8 cellular contexts compared by ENCODE assay signal in genomic region chr6:56954389-56955170, GRCh38. TPM values are rescaled to one million over a fixed set of nuclear protein-coding genes. Genes with fewer than 3 reads are reported as not detected.
DNase-seq lines count a peak whose midpoint lies in the region; ATAC-seq and TF ChIP-seq lines count a peak whose summit lies in the region.

Gene BEND6, plus strand, starts transcription at chr6:56955107. Its CDS starts 26,704 bp downstream, at chr6:56981811.

- no peaks in the 10 kb centered on the region for H3K9me3 Mint-ChIP-seq in activated CD8-positive, alpha-beta T cell treated with anti-CD3 and anti-CD28 coated beads, Interleukin-2, amount 10 ng/mL, durations not matched to agents 7 days and 5 days (ENCODE audit: insufficient read depth)

- H3K4me1 Mint-ChIP-seq in activated CD8-positive, alpha-beta T cell treated with anti-CD3 and anti-CD28 coated beads, Interleukin-2, amount 10 ng/mL, durations not matched to agents 7 days and 5 days (ENCODE audit: low read depth): peaks cover 21% of the 10 kb centered on the region

- H3K4me3 ChIP-seq in esophagus squamous epithelium: peak within 1 kb of the TSS; percentile 44 to 85 (median 60)
- peak within 1 kb of the TSS; percentile 86 for H3K4me3 ChIP-seq in thoracic aorta

- ATAC-seq in GM18498 (IDR thresholded peaks at IDR 0.05; ENCODE audit: unreplicated experiment) (peak; percentile 57), HG02759 (IDR thresholded peaks at IDR 0.05; ENCODE audit: unreplicated experiment) (peak; percentile 46), thoracic aorta (ENCODE audit: insufficient number of reproducible peaks, low FRiP score, low read depth) (peak; percentile 38)
- ATAC-seq in activated CD8-positive, alpha-beta T cell treated with anti-CD3 and anti-CD28 coated beads, Interleukin-2, amount 10 ng/mL, durations not matched to agents 7 days and 5 days: peak; percentile 62

- WGBS in esophagus squamous epithelium, 2 donors: 0 to 2% methylated on average over 7 to 20 of the region's 111 CpGs

- intact Hi-C loops in esophagus squamous epithelium (cut with DNase I): loop anchor here (5.0 kb wide), 1 partner anchor 363 kb away; the partner anchor contains the start of gene PRIM2

- no peaks in the 10 kb centered on the region for H3K9me3 ChIP-seq in esophagus squamous epithelium
- no peaks in the 10 kb centered on the region for H3K9me3 ChIP-seq in thoracic aorta

- H3K4me1 ChIP-seq in esophagus squamous epithelium: peaks cover 4 to 31% (median 16%) of the 10 kb centered on the region in 3 donors
- peaks cover under 1 to 20% of the 10 kb centered on the region in 2 donors for H3K4me1 ChIP-seq in thoracic aorta (ENCODE audit: control insufficient read depth in 1 of 2, low read depth in 2 of 2)

- peak; percentile 88 for DNase-seq in AG08396 (ENCODE audit: low spot score)
- peak; percentile 79 for DNase-seq in NCI-H146 (lab: John Stamatoyannopoulos, UW)
- peak; percentile 33 for DNase-seq in activated CD8-positive, alpha-beta T cell treated with anti-CD3 and anti-CD28 coated beads, Interleukin-2, amount 10 ng/mL, durations not matched to agents 7 days and 5 days
- no peak for DNase-seq in esophagus squamous epithelium (lab: John Stamatoyannopoulos, UW)
- peak; percentile 82 for DNase-seq in myocyte (ENCODE audit: low read depth)
- no peak for DNase-seq in thoracic aorta (ENCODE audit: low spot score)

- POLR2A ChIA-PET in activated CD8-positive, alpha-beta T cell treated with anti-CD3 and anti-CD28 coated beads, Interleukin-2, amount 10 ng/mL, durations not matched to agents 7 days and 5 days (lab: Charles Lee): no interaction called here

- peak within 1 kb of the TSS; percentile 35 for H3K27ac Mint-ChIP-seq in activated CD8-positive, alpha-beta T cell treated with anti-CD3 and anti-CD28 coated beads, Interleukin-2, amount 10 ng/mL, durations not matched to agents 7 days and 5 days

- no peaks in the 10 kb centered on the region for H3K36me3 Mint-ChIP-seq in activated CD8-positive, alpha-beta T cell treated with anti-CD3 and anti-CD28 coated beads, Interleukin-2, amount 10 ng/mL, durations not matched to agents 7 days and 5 days (ENCODE audit: low read depth)

- H3K4me3 Mint-ChIP-seq in activated CD8-positive, alpha-beta T cell treated with anti-CD3 and anti-CD28 coated beads, Interleukin-2, amount 10 ng/mL, durations not matched to agents 7 days and 5 days: peak within 1 kb of the TSS; percentile 75

- peak in 1 of 4 donors; percentile 8 for TF ChIP-seq POLR2A in esophagus squamous epithelium (IDR thresholded peaks at IDR 0.05)

- peaks cover 60% of the 10 kb centered on the region for H3K27me3 Mint-ChIP-seq in activated CD8-positive, alpha-beta T cell treated with anti-CD3 and anti-CD28 coated beads, Interleukin-2, amount 10 ng/mL, durations not matched to agents 7 days and 5 days (ENCODE audit: low read depth)

- peak within 1 kb of the TSS; percentile 47 to 83 (median 68) for H3K27ac ChIP-seq in esophagus squamous epithelium
- H3K27ac ChIP-seq in thoracic aorta: peak within 1 kb of the TSS; percentile 48 to 51

- H3K36me3 ChIP-seq in esophagus squamous epithelium (no peaks in the 10 kb centered on the region), thoracic aorta (no peaks in the 10 kb centered on the region)

- CTCF ChIA-PET in activated CD8-positive, alpha-beta T cell treated with anti-CD3 and anti-CD28 coated beads, Interleukin-2, amount 10 ng/mL, durations not matched to agents 7 days and 5 days (lab: Charles Lee): interaction anchor here (0.6 to 1.9 kb wide), 4 partner anchors 9 to 362 kb away, joined by 3 to 13 read pairs (median 3); partner anchors contain the start of gene PRIM2

- TF ChIP-seq CTCF in esophagus squamous epithelium (IDR thresholded peaks at IDR 0.05): no peak
- TF ChIP-seq CTCF in thoracic aorta (IDR thresholded peaks at IDR 0.05): no peak

- H3K27me3 ChIP-seq in esophagus squamous epithelium: peaks cover 0 to 69% (median 0%) of the 10 kb centered on the region in 4 donors
- no peaks in the 10 kb centered on the region for H3K27me3 ChIP-seq in thoracic aorta (replicated peaks; ENCODE audit: insufficient read depth)

RNA-seq across cellular contexts. Expression of gene BEND6, which starts in this region (rescaled TPM):
- total RNA-seq in activated CD8-positive, alpha-beta T cell treated with anti-CD3 and anti-CD28 coated beads, Interleukin-2, amount 10 ng/mL, durations not matched to agents 7 days and 5 days: not detected
- total RNA-seq in esophagus squamous epithelium (1 to 10 TPM in 2 of 4 donors, under 1 TPM in 1, not detected in 1; 0.57 to 2.4 (median 1.1) TPM), myocyte (8.6 and 12.0 TPM in 2 replicates), thoracic aorta (under 1 TPM; 0.21 to 0.27 TPM)
- polyA plus RNA-seq in myocyte (2012): 5.3 TPM

Comparison
In these comparisons a context has a peak if more than half of its experiments do, and no peak if none do; other contexts are left out.
1. Peak in DNase-seq and ATAC-seq in activated CD8-positive, alpha-beta T cell treated with anti-CD3 and anti-CD28 coated beads, Interleukin-2, amount 10 ng/mL, durations not matched to agents 7 days and 5 days; RNA of the gene not detected or under 1 TPM.
2. Peak in ATAC-seq, H3K4me3 ChIP-seq and H3K27ac ChIP-seq in thoracic aorta; RNA of the gene not detected or under 1 TPM.
3. DNase-seq: peak in AG08396 (single experiment), NCI-H146 (single experiment) and myocyte (single experiment); none in esophagus squamous epithelium (single experiment) and thoracic aorta (single experiment).
4. Peak in every context shown above with its lines, with median percentiles within 50 percentile points of each other: ATAC-seq.